Comparison of ENCODE assay signal across 14 cellular contexts in the genomic region with DNA sequence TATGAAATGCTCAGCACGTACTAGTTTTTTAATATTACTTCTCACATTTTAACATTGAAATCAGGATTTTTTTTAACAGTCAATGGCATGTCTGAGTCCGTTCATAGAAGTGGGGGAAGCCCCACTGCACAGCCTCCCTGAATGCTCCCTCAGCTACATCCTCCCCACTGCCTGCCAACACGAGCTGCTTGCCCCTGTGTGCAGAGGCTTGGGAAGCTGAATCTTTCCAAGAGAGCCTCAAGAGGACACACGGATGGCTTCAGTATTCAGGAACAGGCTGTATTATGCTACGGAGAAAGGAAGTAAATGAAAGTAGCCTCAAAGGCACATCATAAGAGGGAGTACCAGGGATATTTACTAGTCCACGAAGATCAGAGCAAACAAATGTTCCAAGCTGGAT.
DNase-seq lines count a peak whose midpoint lies in the region; ATAC-seq and TF ChIP-seq lines count a peak whose summit lies in the region.
"Had no signal": no experiment of that assay in that cellular context is flagged by ENCODE, and none has a peak within 500 bp of the region (broad histone marks: within the 10 kb centered on the region; RNA-seq: fewer than 3 reads in every experiment).

No MANE protein-coding gene starts in this region.

- H3K4me1 ChIP-seq in left ventricle myocardium inferior: peaks cover 17% of the 10 kb centered on the region
- H3K4me1 ChIP-seq in osteoblast (ENCODE audit: insufficient read depth, low read length): peaks cover 17% of the 10 kb centered on the region

- H3K4me3 ChIP-seq in left ventricle myocardium inferior (no peak overlapping the region), osteoblast (ENCODE audit: insufficient read depth, low read length) (no peak overlapping the region)
- H3K4me3 ChIP-seq: GM23248 had no signal

- no peaks in the 10 kb centered on the region for H3K4me1 Mint-ChIP-seq in CD4-positive, alpha-beta T cell (ENCODE audit: low read depth)
- H3K4me1 Mint-ChIP-seq: B cell; CD4-positive, alpha-beta memory T cell had no signal

- H3K4me3 Mint-ChIP-seq in CD4-positive, alpha-beta T cell: no peak overlapping the region
- H3K4me3 Mint-ChIP-seq: B cell; CD4-positive, alpha-beta memory T cell had no signal

- H3K27me3 ChIP-seq in left ventricle myocardium inferior (ENCODE audit: low read depth) (no peaks in the 10 kb centered on the region), osteoblast (ENCODE audit: insufficient read depth, low read length) (no peaks in the 10 kb centered on the region)
- no peaks in the 10 kb centered on the region for H3K27me3 ChIP-seq in CD4-positive, alpha-beta T cell (ENCODE audit: control insufficient read depth, insufficient read depth, low read length)

- peak; percentile 59 for ATAC-seq in Right ventricle myocardium superior (ENCODE audit: poor library complexity)
- ATAC-seq in CD4-positive, alpha-beta T cell (ENCODE audit: poor library complexity): no peak
- ATAC-seq: HCT116 had no signal

- peaks cover 45% of the 10 kb centered on the region for H4K20me1 ChIP-seq in osteoblast (ENCODE audit: insufficient read depth, low read length)

- H3K9me3 ChIP-seq in left ventricle myocardium inferior (replicated peaks) (no peaks in the 10 kb centered on the region), osteoblast (ENCODE audit: low read depth, low read length) (no peaks in the 10 kb centered on the region)
- H3K9me3 ChIP-seq in CD4-positive, alpha-beta T cell (ENCODE audit: control insufficient read depth, low read length): no peaks in the 10 kb centered on the region

- H3K36me3 ChIP-seq in left ventricle myocardium inferior (no peaks in the 10 kb centered on the region), osteoblast (ENCODE audit: insufficient read depth, low read length) (no peaks in the 10 kb centered on the region)

- CTCF ChIA-PET in CD4-positive, alpha-beta T cell (lab: Charles Lee): no interaction called here

- TF ChIP-seq CTCF in left ventricle myocardium inferior (IDR thresholded peaks at IDR 0.05; ENCODE audit: borderline replicate concordance): no peak
- TF ChIP-seq CTCF in osteoblast (IDR thresholded peaks at IDR 0.05; ENCODE audit: extremely low read depth, low read depth, low read length): no peak
- no peak for TF ChIP-seq CTCF in CD4-positive, alpha-beta T cell (IDR thresholded peaks at IDR 0.05)

- H2AFZ ChIP-seq in osteoblast (ENCODE audit: low read length): no peak overlapping the region
- H2AFZ ChIP-seq: GM23248 had no signal

- no peak overlapping the region for H3K27ac Mint-ChIP-seq in CD4-positive, alpha-beta T cell
- H3K27ac Mint-ChIP-seq: B cell; CD4-positive, alpha-beta memory T cell had no signal

- DNase-seq in Right ventricle myocardium superior: peak; percentile 58
- DNase-seq in cardiac septum (ENCODE audit: low spot score): no peak
- peak; percentile 28 for DNase-seq in left ventricle myocardium inferior
- DNase-seq in osteoblast (ENCODE audit: insufficient read length, low spot score, missing footprints): peak; percentile 50
- DNase-seq in islet precursor cell: no peak
- no peak for DNase-seq in stimulated activated CD4-positive, alpha-beta T cell treated with anti-CD3 and anti-CD28 coated beads, Interleukin-2, amount 100 ng/mL, for 48 hours
- no peak for DNase-seq in CD4-positive, alpha-beta T cell
- DNase-seq in SHP77 (lab: John Stamatoyannopoulos, UW): no peak
- DNase-seq: 8988T; CD4-positive, alpha-beta memory T cell; DMS79; GM23248 had no signal

- POLR2A ChIA-PET in CD4-positive, alpha-beta T cell (lab: Charles Lee): no interaction called here

- no peaks in the 10 kb centered on the region for H3K9me3 Mint-ChIP-seq in CD4-positive, alpha-beta T cell
- H3K9me3 Mint-ChIP-seq: CD4-positive, alpha-beta memory T cell had no signal

- intact Hi-C loops in Right ventricle myocardium superior (cut with DNase I): no loop called here
- intact Hi-C loops in cardiac septum (cut with DNase I): no loop called here
- intact Hi-C loops in left ventricle myocardium inferior (cut with micrococcal nuclease): no loop called here
- intact Hi-C loops in CD4-positive, alpha-beta T cell (cut with DNase I, micrococcal nuclease): no loop called here

- H3K27me3 Mint-ChIP-seq in CD4-positive, alpha-beta T cell: peaks cover 22% of the 10 kb centered on the region
- H3K27me3 Mint-ChIP-seq: B cell; CD4-positive, alpha-beta memory T cell had no signal

- no peak overlapping the region for H3K4me2 ChIP-seq in osteoblast (ENCODE audit: insufficient read depth, low read length)

- no peaks in the 10 kb centered on the region for H3K36me3 Mint-ChIP-seq in CD4-positive, alpha-beta T cell (ENCODE audit: low read depth)
- H3K36me3 Mint-ChIP-seq: CD4-positive, alpha-beta memory T cell had no signal

- H3K27ac ChIP-seq in left ventricle myocardium inferior (replicated peaks) (peak overlapping the region; percentile 60), osteoblast (ENCODE audit: low read depth, low read length) (no peak overlapping the region)
- no peak overlapping the region for H3K27ac ChIP-seq in CD4-positive, alpha-beta T cell (ENCODE audit: low read depth, low read length)
- H3K27ac ChIP-seq: GM23248 had no signal

- no peaks in the 10 kb centered on the region for H3K79me2 ChIP-seq in osteoblast (ENCODE audit: insufficient read depth, low read length)

Comparison
In these comparisons a context has a peak if more than half of its experiments do, and no peak if none do; other contexts are left out.
1. DNase-seq: peak in Right ventricle myocardium superior (single experiment), left ventricle myocardium inferior (single experiment) and osteoblast (single experiment); none in cardiac septum (single experiment), islet precursor cell (single experiment), stimulated activated CD4-positive, alpha-beta T cell treated with anti-CD3 and anti-CD28 coated beads, Interleukin-2, amount 100 ng/mL, for 48 hours (0 of 2), CD4-positive, alpha-beta T cell (0 of 10) and SHP77 (0 of 2).